In genomic region chr11:106763516-106763915, GRCh38 we compare ENCODE assay signal across 27 cellular contexts.
"Had no signal": no experiment of that assay in that cellular context is flagged by ENCODE, and none has a peak within 500 bp of the region (broad histone marks: within the 10 kb centered on the region; RNA-seq: fewer than 3 reads in every experiment).

No MANE protein-coding gene starts in this region.

- H3K4me3 ChIP-seq: body of pancreas, coronary artery, heart right ventricle, ovary, right lobe of liver, tibial nerve had no signal

- H3K4me1 Mint-ChIP-seq: activated CD4-positive, alpha-beta T cell treated with anti-CD3 and anti-CD28 coated beads, Interleukin-2, amount 10 ng/mL, durations not matched to agents 24 days and 14 days; activated naive CD4-positive, alpha-beta T cell treated with anti-CD3 and anti-CD28 coated beads, Interleukin-2, amount 10 ng/mL, durations not matched to agents 7 days and 5 days; activated naive CD8-positive, alpha-beta T cell treated with anti-CD3 and anti-CD28 coated beads, Interleukin-2, amount 10 ng/mL, durations not matched to agents 7 days and 5 days; naive B cell; nephron progenitor cell had no signal

- H3K4me3 Mint-ChIP-seq: activated CD4-positive, alpha-beta memory T cell treated with anti-CD3 and anti-CD28 coated beads for 36 hours; activated CD4-positive, alpha-beta T cell treated with anti-CD3 and anti-CD28 coated beads, Interleukin-2, amount 10 ng/mL, durations not matched to agents 24 days and 14 days; activated naive CD4-positive, alpha-beta T cell treated with anti-CD3 and anti-CD28 coated beads, Interleukin-2, amount 10 ng/mL, durations not matched to agents 7 days and 5 days; activated naive CD8-positive, alpha-beta T cell treated with anti-CD3 and anti-CD28 coated beads, Interleukin-2, amount 10 ng/mL, durations not matched to agents 7 days and 5 days; activated T-helper 1 cell treated with anti-CD3 and anti-CD28 coated beads, Interleukin-12 subunit alpha, Interleukin-12 subunit beta, Interleukin-2, Interleukin-4 antibody, amounts not matched to agents 30 ng/mL and 10 ng/mL and 1 ng/mL, durations not matched to agents 14 hours and 24 hours and 36 hours; effector memory CD8-positive, alpha-beta T cell; mesothelial cell of epicardium; naive B cell; nephron progenitor cell had no signal

- H3K36me3 Mint-ChIP-seq: activated CD4-positive, alpha-beta memory T cell treated with anti-CD3 and anti-CD28 coated beads for 36 hours; activated naive CD4-positive, alpha-beta T cell treated with anti-CD3 and anti-CD28 coated beads, Interleukin-2, amount 10 ng/mL, durations not matched to agents 7 days and 5 days; activated naive CD8-positive, alpha-beta T cell treated with anti-CD3 and anti-CD28 coated beads, Interleukin-2, amount 10 ng/mL, durations not matched to agents 7 days and 5 days; mesothelial cell of epicardium; naive B cell had no signal

- H3K27ac Mint-ChIP-seq: activated CD4-positive, alpha-beta memory T cell treated with anti-CD3 and anti-CD28 coated beads for 36 hours; activated CD4-positive, alpha-beta T cell treated with anti-CD3 and anti-CD28 coated beads, Interleukin-2, amount 10 ng/mL, durations not matched to agents 24 days and 14 days; activated naive CD4-positive, alpha-beta T cell treated with anti-CD3 and anti-CD28 coated beads, Interleukin-2, amount 10 ng/mL, durations not matched to agents 7 days and 5 days; activated naive CD8-positive, alpha-beta T cell treated with anti-CD3 and anti-CD28 coated beads, Interleukin-2, amount 10 ng/mL, durations not matched to agents 7 days and 5 days; activated T-helper 1 cell treated with anti-CD3 and anti-CD28 coated beads, Interleukin-12 subunit alpha, Interleukin-12 subunit beta, Interleukin-2, Interleukin-4 antibody, amounts not matched to agents 30 ng/mL and 10 ng/mL and 1 ng/mL, durations not matched to agents 14 hours and 24 hours and 36 hours; effector memory CD8-positive, alpha-beta T cell; mesothelial cell of epicardium; naive B cell; nephron progenitor cell; progenitor cell of endocrine pancreas had no signal

- H3K9me3 Mint-ChIP-seq: nephron progenitor cell had no signal

- DNase-seq: activated CD4-positive, alpha-beta memory T cell treated with anti-CD3 and anti-CD28 coated beads for 36 hours; activated CD4-positive, alpha-beta T cell treated with anti-CD3 and anti-CD28 coated beads, Interleukin-2, amount 10 ng/mL, durations not matched to agents 24 days and 14 days; activated CD4-positive, CD25-positive, alpha-beta regulatory T cell treated with anti-CD3 and anti-CD28 coated beads, Interleukin-2, amount 50 U/mL, for 72 hours; activated CD8-positive, alpha-beta memory T cell treated with anti-CD3 and anti-CD28 coated beads, Interleukin-2, amount 50 U/mL, for 4 hours; activated gamma-delta T cell; activated naive CD4-positive, alpha-beta T cell treated with anti-CD3 and anti-CD28 coated beads, Interleukin-2, amount 10 ng/mL, durations not matched to agents 7 days and 5 days; activated naive CD8-positive, alpha-beta T cell treated with anti-CD3 and anti-CD28 coated beads, Interleukin-2, amount 10 ng/mL, durations not matched to agents 7 days and 5 days; activated T-cell treated with anti-CD3 and anti-CD28 coated beads, Interleukin-2, amount 50 U/mL, for 1 hour; amygdala; body of pancreas; cerebellar nuclear complex; effector memory CD8-positive, alpha-beta T cell; erythroblast; foreskin keratinocyte; heart right ventricle; naive B cell; nephron progenitor cell; ovary; right lobe of liver; stimulated activated CD4-positive, alpha-beta T cell treated with anti-CD3 and anti-CD28 coated beads, Interleukin-2, amount 100 ng/mL, for 48 hours; stimulated activated naive CD4-positive, alpha-beta T cell treated with Interleukin-2 at 50 U/mL for 16 hours; T-helper 2 cell had no signal

- ATAC-seq: body of pancreas; effector memory CD8-positive, alpha-beta T cell; foreskin keratinocyte; heart right ventricle; right lobe of liver had no signal

- H3K27me3 Mint-ChIP-seq: activated CD4-positive, alpha-beta memory T cell treated with anti-CD3 and anti-CD28 coated beads for 36 hours; activated CD4-positive, alpha-beta T cell treated with anti-CD3 and anti-CD28 coated beads, Interleukin-2, amount 10 ng/mL, durations not matched to agents 24 days and 14 days; activated naive CD4-positive, alpha-beta T cell treated with anti-CD3 and anti-CD28 coated beads, Interleukin-2, amount 10 ng/mL, durations not matched to agents 7 days and 5 days; activated naive CD8-positive, alpha-beta T cell treated with anti-CD3 and anti-CD28 coated beads, Interleukin-2, amount 10 ng/mL, durations not matched to agents 7 days and 5 days; effector memory CD8-positive, alpha-beta T cell; naive B cell; progenitor cell of endocrine pancreas had no signal
